Comparison of ENCODE assay signal across 30 cellular contexts in the genomic region with DNA sequence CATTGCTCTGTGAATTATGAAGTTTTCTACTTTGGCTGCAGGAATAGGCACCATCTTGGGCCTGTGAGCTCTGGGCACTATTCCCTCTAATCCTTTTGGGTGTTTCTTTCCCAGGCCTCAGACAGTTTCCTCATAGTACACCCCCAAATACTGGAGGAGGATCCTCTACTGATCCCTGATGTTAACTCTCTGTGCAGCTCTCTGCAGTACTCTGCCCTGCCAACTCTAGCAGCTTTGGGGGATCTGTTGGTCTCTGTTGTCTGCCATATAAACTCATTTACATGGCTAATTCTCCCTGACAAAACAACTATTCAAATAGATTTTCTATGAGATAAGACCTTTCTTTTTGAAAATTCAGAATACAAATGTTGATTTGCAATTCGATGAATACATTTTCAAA.
"Had no signal": no experiment of that assay in that cellular context is flagged by ENCODE, and none has a peak within 500 bp of the region (broad histone marks: within the 10 kb centered on the region; RNA-seq: fewer than 3 reads in every experiment).

No MANE protein-coding gene starts in this region.

- H3K4me1 ChIP-seq: Peyer's patch, SJCRH30 had no signal

- H3K9ac ChIP-seq: SK-N-SH had no signal

- H3K27me3 ChIP-seq: Peyer's patch, SJCRH30 had no signal

- H3K4me3 Mint-ChIP-seq: activated CD8-positive, alpha-beta T cell treated with anti-CD3 and anti-CD28 coated beads for 36 hours; activated naive CD8-positive, alpha-beta T cell treated with anti-CD3 and anti-CD28 coated beads, Interleukin-2, amount 50 U/mL, for 24 hours; activated T-helper 1 cell treated with anti-CD3 and anti-CD28 coated beads, Interleukin-12 subunit alpha, Interleukin-12 subunit beta, Interleukin-2, Interleukin-4 antibody, amounts not matched to agents 30 ng/mL and 10 ng/mL and 1 ng/mL, durations not matched to agents 14 hours and 24 hours and 36 hours; brain; central memory CD8-positive, alpha-beta T cell had no signal

- H3K27ac Mint-ChIP-seq: activated naive CD4-positive, alpha-beta T cell treated with anti-CD3 and anti-CD28 coated beads, Interleukin-2, amount 50 U/mL, for 72 hours; activated naive CD8-positive, alpha-beta T cell treated with anti-CD3 and anti-CD28 coated beads, Interleukin-2, amount 50 U/mL, for 24 hours; activated T-helper 1 cell treated with anti-CD3 and anti-CD28 coated beads, Interleukin-12 subunit alpha, Interleukin-12 subunit beta, Interleukin-2, Interleukin-4 antibody, amounts not matched to agents 30 ng/mL and 10 ng/mL and 1 ng/mL, durations not matched to agents 14 hours and 24 hours and 36 hours; brain had no signal

- H3K4me2 ChIP-seq: SK-N-SH had no signal

- DNase-seq: activated CD4-positive, alpha-beta T cell treated with anti-CD3 and anti-CD28 coated beads for 4 hours; activated CD8-positive, alpha-beta memory T cell treated with anti-CD3 and anti-CD28 coated beads, Interleukin-2, amount 50 U/mL, for 48 hours; activated CD8-positive, alpha-beta T cell treated with anti-CD3 and anti-CD28 coated beads for 36 hours; activated effector memory CD4-positive, alpha-beta T cell treated with Interleukin-2 at 50 U/mL for 16 hours; activated naive CD4-positive, alpha-beta T cell treated with Interleukin-2 at 50 U/mL for 16 hours; activated naive CD8-positive, alpha-beta T cell treated with anti-CD3 and anti-CD28 coated beads, Interleukin-2, amount 50 U/mL, for 24 hours; activated T-cell treated with anti-CD3 and anti-CD28 coated beads, Interleukin-2, amount 50 U/mL, for 1 hour; amniotic stem cell; NCI-H1092 treated with DMSO at 0.1 percent for 48 hours; NCI-H1436; NCI-H1694 treated with DMSO at 0.1 percent for 48 hours; NCI-H2029 treated with DMSO at 0.1 percent for 48 hours; NCI-H345; NCI-H510A; NCI-H526 treated with DMSO at 0.1 percent for 48 hours; NCI-H82; NK-92 treated with Interleukin-12 subunit alpha and Interleukin-12 subunit beta, amount 100 ng/mL, for 24 hours; Peyer's patch; Right ventricle myocardium superior; SJCRH30; SK-N-SH; T-helper 1 cell; WERI-Rb-1 had no signal

- H3K36me3 Mint-ChIP-seq: brain had no signal

- H3K9me3 Mint-ChIP-seq: activated CD8-positive, alpha-beta T cell treated with anti-CD3 and anti-CD28 coated beads for 36 hours; activated naive CD4-positive, alpha-beta T cell treated with anti-CD3 and anti-CD28 coated beads, Interleukin-2, amount 50 U/mL, for 72 hours; activated naive CD8-positive, alpha-beta T cell treated with anti-CD3 and anti-CD28 coated beads, Interleukin-2, amount 50 U/mL, for 24 hours; activated T-helper 1 cell treated with anti-CD3 and anti-CD28 coated beads, Interleukin-12 subunit alpha, Interleukin-12 subunit beta, Interleukin-2, Interleukin-4 antibody, amounts not matched to agents 30 ng/mL and 10 ng/mL and 1 ng/mL, durations not matched to agents 14 hours and 24 hours and 36 hours; brain; central memory CD8-positive, alpha-beta T cell had no signal

- ATAC-seq: activated CD4-positive, CD25-positive, alpha-beta regulatory T cell treated with anti-CD3 and anti-CD28 coated beads, Interleukin-2, amount 50 U/mL, for 24 hours; activated CD8-positive, alpha-beta T cell treated with anti-CD3 and anti-CD28 coated beads for 36 hours; activated naive CD4-positive, alpha-beta T cell treated with anti-CD3 and anti-CD28 coated beads, Interleukin-2, amount 50 U/mL, for 72 hours; activated naive CD8-positive, alpha-beta T cell treated with anti-CD3 and anti-CD28 coated beads, Interleukin-2, amount 50 U/mL, for 24 hours had no signal

- H3K4me3 ChIP-seq: Peyer's patch, SJCRH30 had no signal

- FAIRE-seq: astrocyte had no signal

- H3K9me3 ChIP-seq: Peyer's patch, SJCRH30, SK-N-SH had no signal

- H3K27ac ChIP-seq: Peyer's patch, RWPE1, SJCRH30, WERI-Rb-1 had no signal

- H3K36me3 ChIP-seq: WERI-Rb-1 had no signal

- H3K27me3 Mint-ChIP-seq: activated CD8-positive, alpha-beta T cell treated with anti-CD3 and anti-CD28 coated beads for 36 hours; activated naive CD8-positive, alpha-beta T cell treated with anti-CD3 and anti-CD28 coated beads, Interleukin-2, amount 50 U/mL, for 24 hours; central memory CD8-positive, alpha-beta T cell had no signal
